14 cellular contexts compared by ENCODE assay signal in genomic region chr6:1378224-1379025, GRCh38. TPM values are rescaled to one million over a fixed set of nuclear protein-coding genes. Genes with fewer than 3 reads are reported as not detected.
DNase-seq lines count a peak whose midpoint lies in the region; ATAC-seq and TF ChIP-seq lines count a peak whose summit lies in the region.
"Had no signal": no experiment of that assay in that cellular context is flagged by ENCODE, and none has a peak within 500 bp of the region (broad histone marks: within the 10 kb centered on the region; RNA-seq: fewer than 3 reads in every experiment).

No MANE protein-coding gene starts in this region.

- peak overlapping the region; percentile 63 to 67 for H3K4me3 Mint-ChIP-seq in activated T-cell treated with anti-CD3 and anti-CD28 coated beads, Interleukin-2, amount 50 U/mL, for 72 hours
- H3K4me3 Mint-ChIP-seq in central memory CD8-positive, alpha-beta T cell = peak overlapping the region; percentile 5
- H3K4me3 Mint-ChIP-seq in type B pancreatic cell = peak overlapping the region; percentile 61

- peaks cover 16% of the 10 kb centered on the region for H3K4me1 Mint-ChIP-seq in activated T-cell treated with anti-CD3 and anti-CD28 coated beads, Interleukin-2, amount 50 U/mL, for 72 hours (ENCODE audit: low read depth)
- peaks cover 20% of the 10 kb centered on the region for H3K4me1 Mint-ChIP-seq in central memory CD8-positive, alpha-beta T cell
- H3K4me1 Mint-ChIP-seq in type B pancreatic cell (ENCODE audit: unreplicated experiment) = peaks cover 12% of the 10 kb centered on the region

- no peak for TF ChIP-seq POLR2A in uterus (IDR thresholded peaks at IDR 0.05)

- H3K4me3 ChIP-seq in lower lobe of right lung = peak overlapping the region; percentile 22
- H3K4me3 ChIP-seq in uterus = no peak overlapping the region

- no peak for DNase-seq in activated T-cell treated with anti-CD3 and anti-CD28 coated beads, Interleukin-2, amount 50 U/mL, for 72 hours
- no peak for DNase-seq in activated T-cell treated with anti-CD3 and anti-CD28 coated beads, Interleukin-2, amount 50 U/mL, for 1 hour
- no peak for DNase-seq in central memory CD8-positive, alpha-beta T cell (ENCODE audit: low spot score in 2 of 2)
- DNase-seq in lower lobe of right lung = no peak
- DNase-seq in type B pancreatic cell (ENCODE audit: extremely low spot score, unreplicated experiment) = no peak
- no peak for DNase-seq in uterus
- DNase-seq: ACHN; left ventricle myocardium superior; NCI-H1092; RPMI8226; stimulated activated CD4-positive, alpha-beta T cell treated with anti-CD3 and anti-CD28 coated beads, Interleukin-4, amount 100 ng/mL, for 4 hours had no signal

- no peaks in the 10 kb centered on the region for H3K36me3 ChIP-seq in lower lobe of right lung
- H3K36me3 ChIP-seq in uterus = no peaks in the 10 kb centered on the region
- H3K36me3 ChIP-seq: pancreas had no signal

- H3K27me3 ChIP-seq in lower lobe of right lung (ENCODE audit: low read depth) (peaks cover 90% of the 10 kb centered on the region), uterus (peaks cover 16 to 67% of the 10 kb centered on the region in 2 donors)

- H3K27ac ChIP-seq in lower lobe of right lung (no peak overlapping the region), uterus (no peak overlapping the region)
- H3K27ac ChIP-seq: pancreas had no signal

- H3K27me3 Mint-ChIP-seq in activated T-cell treated with anti-CD3 and anti-CD28 coated beads, Interleukin-2, amount 50 U/mL, for 72 hours (ENCODE audit: low read depth) = peaks cover 75% of the 10 kb centered on the region
- peaks cover 71% of the 10 kb centered on the region for H3K27me3 Mint-ChIP-seq in central memory CD8-positive, alpha-beta T cell
- peaks cover 88% of the 10 kb centered on the region for H3K27me3 Mint-ChIP-seq in type B pancreatic cell

- H3K9me3 Mint-ChIP-seq in activated T-cell treated with anti-CD3 and anti-CD28 coated beads, Interleukin-2, amount 50 U/mL, for 72 hours = no peaks in the 10 kb centered on the region
- no peaks in the 10 kb centered on the region for H3K9me3 Mint-ChIP-seq in central memory CD8-positive, alpha-beta T cell
- no peaks in the 10 kb centered on the region for H3K9me3 Mint-ChIP-seq in type B pancreatic cell

- H3K9me3 ChIP-seq in lower lobe of right lung = no peaks in the 10 kb centered on the region
- H3K9me3 ChIP-seq in uterus = no peaks in the 10 kb centered on the region
- H3K9me3 ChIP-seq: pancreas had no signal

- ATAC-seq in activated T-cell treated with anti-CD3 and anti-CD28 coated beads, Interleukin-2, amount 50 U/mL, for 72 hours (replicated peaks in 1 of 2) = no peak
- no peak for ATAC-seq in central memory CD8-positive, alpha-beta T cell (replicated peaks; ENCODE audit: extremely low read depth, poor library complexity, severe bottlenecking)
- peak in 1 of 2 donors; percentile 35 for ATAC-seq in lower lobe of right lung
- ATAC-seq in HG03175 (IDR thresholded peaks at IDR 0.05; ENCODE audit: unreplicated experiment) = no peak
- no peak for ATAC-seq in GM18861 (IDR thresholded peaks at IDR 0.05; ENCODE audit: unreplicated experiment)
- ATAC-seq: left ventricle myocardium superior had no signal

- no peak overlapping the region for H3K27ac Mint-ChIP-seq in activated T-cell treated with anti-CD3 and anti-CD28 coated beads, Interleukin-2, amount 50 U/mL, for 72 hours
- no peak overlapping the region for H3K27ac Mint-ChIP-seq in central memory CD8-positive, alpha-beta T cell (ENCODE audit: low read depth)
- no peak overlapping the region for H3K27ac Mint-ChIP-seq in type B pancreatic cell

- intact Hi-C loops in lower lobe of right lung (cut with DNase I) (no loop called here), uterus (cut with DNase I; ENCODE audit: low total_unique reads) (no loop called here)

- TF ChIP-seq CTCF in lower lobe of right lung (IDR thresholded peaks at IDR 0.05) (no peak), type B pancreatic cell (conservative IDR thresholded peaks at IDR 0.05) (no peak), uterus (IDR thresholded peaks at IDR 0.05) (no peak)

- H3K4me1 ChIP-seq in lower lobe of right lung (peaks cover 44% of the 10 kb centered on the region), uterus (peaks cover 0 to 21% of the 10 kb centered on the region in 2 donors)

- no peaks in the 10 kb centered on the region for H3K36me3 Mint-ChIP-seq in activated T-cell treated with anti-CD3 and anti-CD28 coated beads, Interleukin-2, amount 50 U/mL, for 72 hours (ENCODE audit: insufficient read depth in 2 of 2)
- peaks cover 7% of the 10 kb centered on the region for H3K36me3 Mint-ChIP-seq in central memory CD8-positive, alpha-beta T cell (ENCODE audit: insufficient read depth)
- H3K36me3 Mint-ChIP-seq in type B pancreatic cell = no peaks in the 10 kb centered on the region

RNA-seq across cellular contexts. Expression of gene FOXF2, which starts 11.0 kb away (rescaled TPM):
- not detected for total RNA-seq in activated T-cell treated with anti-CD3 and anti-CD28 coated beads, Interleukin-2, amount 50 U/mL, for 72 hours
- total RNA-seq in lower lobe of right lung (13.2 TPM), type B pancreatic cell (ENCODE audit: low replicate concordance) (2.1 and 8.1 TPM in 2 replicates), uterus (not detected)
- total RNA-seq: left ventricle myocardium superior had no signal

Comparison
In these comparisons a context has a peak if more than half of its experiments do, and no peak if none do; other contexts are left out.
1. H3K4me3 Mint-ChIP-seq: peak in every context shown above with its lines; median percentile 65 in activated T-cell treated with anti-CD3 and anti-CD28 coated beads, Interleukin-2, amount 50 U/mL, for 72 hours; 61 in type B pancreatic cell; 5 in central memory CD8-positive, alpha-beta T cell.